ENCODE assay signal across 12 cellular contexts in genomic region chr12:93819048-93819491, GRCh38.
DNase-seq lines count a peak whose midpoint lies in the region; ATAC-seq and TF ChIP-seq lines count a peak whose summit lies in the region.
"Had no signal": no experiment of that assay in that cellular context is flagged by ENCODE, and none has a peak within 500 bp of the region (broad histone marks: within the 10 kb centered on the region; RNA-seq: fewer than 3 reads in every experiment).

No MANE protein-coding gene starts in this region.

- no peaks in the 10 kb centered on the region for H3K27me3 Mint-ChIP-seq in osteocyte (ENCODE audit: unreplicated experiment)
- H3K27me3 Mint-ChIP-seq: activated CD4-positive, alpha-beta T cell treated with anti-CD3 and anti-CD28 coated beads, Interleukin-2, amount 10 ng/mL, durations not matched to agents 7 days and 5 days; IgD-negative memory B cell had no signal

- no peak overlapping the region for H3K4me3 ChIP-seq in AG04449 (ENCODE audit: low read depth, low read length)

- intact Hi-C loops in Right ventricle myocardium superior (cut with DNase I), result loop anchor here (5.0 to 10.0 kb wide), 3 partner anchors 42 to 76 kb away; no protein-coding TSS in a partner anchor

- peak overlapping the region; percentile 39 for H3K27ac Mint-ChIP-seq in osteocyte (ENCODE audit: unreplicated experiment)
- H3K27ac Mint-ChIP-seq: activated CD4-positive, alpha-beta T cell treated with anti-CD3 and anti-CD28 coated beads, Interleukin-2, amount 10 ng/mL, durations not matched to agents 7 days and 5 days had no signal

- peaks cover 33% of the 10 kb centered on the region for H3K4me1 Mint-ChIP-seq in osteocyte (ENCODE audit: unreplicated experiment)
- H3K4me1 Mint-ChIP-seq: IgD-negative memory B cell had no signal

- POLR2A ChIA-PET in AG04449 (lab: Yijun Ruan, JAX), result no interaction called here

- H3K9me3 Mint-ChIP-seq in osteocyte (ENCODE audit: unreplicated experiment), result no peaks in the 10 kb centered on the region
- H3K9me3 Mint-ChIP-seq: IgD-negative memory B cell had no signal

- ATAC-seq in Right ventricle myocardium superior (ENCODE audit: poor library complexity), result peak; percentile 75
- no peak for ATAC-seq in GM21390 (IDR thresholded peaks at IDR 0.05; ENCODE audit: unreplicated experiment)

- H3K36me3 Mint-ChIP-seq in osteocyte (ENCODE audit: unreplicated experiment), result peaks cover 4% of the 10 kb centered on the region

- CTCF ChIA-PET in AG04449 (lab: Yijun Ruan, JAX), result interaction anchor here (1.5 kb wide), 1 partner anchor 282 kb away, joined by 8 read pairs; no protein-coding TSS in a partner anchor

- DNase-seq in AG04449 (ENCODE audit: low read depth, low spot score) (peak; percentile 21), Right ventricle myocardium superior (peak; percentile 81), osteocyte (ENCODE audit: extremely low spot score, unreplicated experiment) (no peak)
- no peak for DNase-seq in activated CD4-positive, alpha-beta T cell treated with anti-CD3 and anti-CD28 coated beads for 48 hours
- DNase-seq in activated CD8-positive, alpha-beta memory T cell treated with anti-CD3 and anti-CD28 coated beads for 24 hours, result no peak
- DNase-seq in effector CD8-positive, alpha-beta T cell (lab: John Stamatoyannopoulos, UW), result no peak
- DNase-seq: activated CD4-positive, alpha-beta T cell treated with anti-CD3 and anti-CD28 coated beads, Interleukin-2, amount 10 ng/mL, durations not matched to agents 7 days and 5 days; cerebellar nuclear complex; stimulated activated CD8-positive, alpha-beta memory T cell treated with anti-CD3 and anti-CD28 coated beads, Interleukin-4, amount 100 ng/mL, for 48 hours had no signal

- no peak for TF ChIP-seq CTCF in AG04449 (IDR thresholded peaks at IDR 0.05; ENCODE audit: insufficient read depth, low read length, missing control alignments)
- TF ChIP-seq CTCF in osteocyte (IDR thresholded peaks at IDR 0.05), result no peak

- H3K4me3 Mint-ChIP-seq in osteocyte (ENCODE audit: unreplicated experiment), result no peak overlapping the region
- H3K4me3 Mint-ChIP-seq: activated CD4-positive, alpha-beta T cell treated with anti-CD3 and anti-CD28 coated beads, Interleukin-2, amount 10 ng/mL, durations not matched to agents 7 days and 5 days; IgD-negative memory B cell had no signal

- peak overlapping the region; percentile 10 for H3K27ac ChIP-seq in angular gyrus (ENCODE audit: low read depth, low read length)

Comparison
In these comparisons a context has a peak if more than half of its experiments do, and no peak if none do; other contexts are left out.
1. DNase-seq: peak in AG04449 (single experiment) and Right ventricle myocardium superior (single experiment); none in osteocyte (single experiment), activated CD4-positive, alpha-beta T cell treated with anti-CD3 and anti-CD28 coated beads for 48 hours (single experiment), activated CD8-positive, alpha-beta memory T cell treated with anti-CD3 and anti-CD28 coated beads for 24 hours (single experiment) and effector CD8-positive, alpha-beta T cell (single experiment).